In genomic region chr7:142391191-142391992, GRCh38 we compare ENCODE assay signal across 8 cellular contexts.
DNase-seq lines count a peak whose midpoint lies in the region; ATAC-seq and TF ChIP-seq lines count a peak whose summit lies in the region.

No MANE protein-coding gene starts in this region.

- H3K27ac Mint-ChIP-seq in Caco-2 (ENCODE audit: unreplicated experiment) (no peak overlapping the region), mesothelial cell of epicardium (no peak overlapping the region)

- TF ChIP-seq CTCF in Caco-2 (IDR thresholded peaks at IDR 0.05; ENCODE audit: insufficient read depth in 1 of 2, low read depth in 1 of 2, low read length in 1 of 2, severe bottlenecking in 1 of 2, unreplicated experiment in 1 of 2) (peak; percentile 12 to 23), mesothelial cell of epicardium (IDR thresholded peaks at IDR 0.05; ENCODE audit: unreplicated experiment) (no peak)

- CTCF ChIA-PET in Caco-2 (lab: Charles Lee): interaction anchor here (0.6 kb wide), 2 partner anchors 30 to 143 kb away, joined by 3 read pairs; no protein-coding TSS in a partner anchor

- intact Hi-C loops in Caco-2 (cut with micrococcal nuclease; ENCODE audit: unreplicated experiment): loop anchor here (1.0 kb wide), 1 partner anchor 92 kb away; no protein-coding TSS in a partner anchor

- no peaks in the 10 kb centered on the region for H3K36me3 ChIP-seq in Caco-2 (ENCODE audit: control insufficient read depth, insufficient read depth, low read length)
- no peaks in the 10 kb centered on the region for H3K36me3 ChIP-seq in KOPT-K1 (ENCODE audit: insufficient read depth, low read length)

- no peaks in the 10 kb centered on the region for H3K9me3 Mint-ChIP-seq in Caco-2 (ENCODE audit: unreplicated experiment)
- no peaks in the 10 kb centered on the region for H3K9me3 Mint-ChIP-seq in mesothelial cell of epicardium

- H3K9me3 ChIP-seq in Caco-2 (no peaks in the 10 kb centered on the region), KOPT-K1 (ENCODE audit: insufficient read depth, low read length, poor library complexity, severe bottlenecking) (no peaks in the 10 kb centered on the region)

- BruUV-seq in Caco-2 (replicated peaks; lab: Mats Ljungman, UMichigan): no TSS peak

- ATAC-seq in HG03280 (IDR thresholded peaks at IDR 0.05; ENCODE audit: unreplicated experiment): no peak

- DNase-seq in Caco-2: no peak
- DNase-seq in activated CD8-positive, alpha-beta memory T cell treated with anti-CD3 and anti-CD28 coated beads, Interleukin-2, amount 50 U/mL, for 48 hours: peak; percentile 75
- DNase-seq in iPS DF 4.7 (ENCODE audit: extremely low read depth, low spot score): peak; percentile 58
- DNase-seq in NCI-H1105 (lab: John Stamatoyannopoulos, UW): no peak
- no peak for DNase-seq in NCI-H2196 (lab: John Stamatoyannopoulos, UW; ENCODE audit: unreplicated experiment)
- DNase-seq in mesothelial cell of epicardium (ENCODE audit: low spot score in 2 of 2, unreplicated experiment in 2 of 2): no peak

- no peak overlapping the region for H3K4me3 ChIP-seq in Caco-2 (ENCODE audit: low read depth, low read length)

- no peaks in the 10 kb centered on the region for H3K27me3 ChIP-seq in Caco-2 (replicated peaks; ENCODE audit: control insufficient read depth, insufficient read depth, low read length)

- H3K4me1 ChIP-seq in Caco-2: peaks cover 5% of the 10 kb centered on the region; the same call in 1 of the 2 replicates

- peaks cover 4% of the 10 kb centered on the region for H3K27me3 Mint-ChIP-seq in Caco-2 (ENCODE audit: insufficient read depth, unreplicated experiment)
- H3K27me3 Mint-ChIP-seq in mesothelial cell of epicardium (ENCODE audit: low read depth): no peaks in the 10 kb centered on the region

- POLR2A ChIA-PET in Caco-2 (lab: Charles Lee): no interaction called here

- H3K36me3 Mint-ChIP-seq in Caco-2 (ENCODE audit: insufficient read depth, unreplicated experiment): no peaks in the 10 kb centered on the region
- H3K36me3 Mint-ChIP-seq in mesothelial cell of epicardium: no peaks in the 10 kb centered on the region

- H3K4me1 Mint-ChIP-seq in Caco-2 (ENCODE audit: low read depth, unreplicated experiment): no peaks in the 10 kb centered on the region
- peaks cover 9% of the 10 kb centered on the region for H3K4me1 Mint-ChIP-seq in mesothelial cell of epicardium

- peak overlapping the region; percentile 24 for H3K27ac ChIP-seq in KOPT-K1 (ENCODE audit: low read depth, low read length, poor library complexity, severe bottlenecking)

- H3K4me3 Mint-ChIP-seq in Caco-2 (ENCODE audit: unreplicated experiment): no peak overlapping the region
- H3K4me3 Mint-ChIP-seq in mesothelial cell of epicardium: no peak overlapping the region

Comparison
In these comparisons a context has a peak if more than half of its experiments do, and no peak if none do; other contexts are left out.
1. DNase-seq: peak in activated CD8-positive, alpha-beta memory T cell treated with anti-CD3 and anti-CD28 coated beads, Interleukin-2, amount 50 U/mL, for 48 hours (single experiment) and iPS DF 4.7 (single experiment); none in Caco-2 (0 of 2), NCI-H1105 (single experiment), NCI-H2196 (single experiment) and mesothelial cell of epicardium (0 of 2).